Comparison of ENCODE assay signal across 14 cellular contexts in the genomic region with DNA sequence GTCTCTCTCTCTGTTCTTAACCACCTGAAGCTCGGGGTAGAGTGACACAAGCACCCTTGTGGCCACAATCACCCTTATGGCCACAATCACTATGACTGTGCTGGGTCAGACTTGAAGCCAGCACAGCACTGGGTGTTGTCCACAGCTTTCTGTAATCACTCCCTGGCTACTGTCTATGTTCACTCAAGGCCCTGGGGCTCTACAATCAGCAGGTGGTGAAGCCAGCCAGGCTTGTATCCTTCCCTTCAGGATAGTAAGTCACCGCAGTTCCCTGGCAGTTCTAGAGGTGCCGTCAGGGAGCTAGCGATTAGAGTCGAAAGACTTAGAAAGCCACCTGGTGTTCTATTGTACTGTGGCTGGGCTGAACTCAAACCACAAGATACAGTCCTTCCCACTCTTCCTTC. TPM values are rescaled to one million over a fixed set of nuclear protein-coding genes. Genes with fewer than 3 reads are reported as not detected.
A peak's percentile ranks its signal among the peaks of the same experiment; 100 is the strongest.
DNase-seq lines count a peak whose midpoint lies in the region; ATAC-seq and TF ChIP-seq lines count a peak whose summit lies in the region.
"Had no signal": no experiment of that assay in that cellular context is flagged by ENCODE, and none has a peak within 500 bp of the region (broad histone marks: within the 10 kb centered on the region; RNA-seq: fewer than 3 reads in every experiment).

No MANE protein-coding gene starts in this region.

- H3K4me3 Mint-ChIP-seq in CD4-positive, alpha-beta T cell, result no peak overlapping the region
- H3K4me3 Mint-ChIP-seq: activated CD8-positive, alpha-beta T cell treated with anti-CD3 and anti-CD28 coated beads for 36 hours; activated naive CD8-positive, alpha-beta T cell treated with anti-CD3 and anti-CD28 coated beads, Interleukin-2, amount 50 U/mL, for 24 hours; effector memory CD8-positive, alpha-beta T cell had no signal

- CTCF ChIA-PET in CD4-positive, alpha-beta T cell (lab: Charles Lee), result no interaction called here

- no peak for TF ChIP-seq CTCF in CD4-positive, alpha-beta T cell (IDR thresholded peaks at IDR 0.05)

- no peaks in the 10 kb centered on the region for H3K4me1 Mint-ChIP-seq in CD4-positive, alpha-beta T cell (ENCODE audit: low read depth)
- H3K4me1 Mint-ChIP-seq: activated naive CD8-positive, alpha-beta T cell treated with anti-CD3 and anti-CD28 coated beads, Interleukin-2, amount 50 U/mL, for 24 hours had no signal

- peak; percentile 86 for DNase-seq in ELF-1 (ENCODE audit: low read depth, low spot score)
- DNase-seq in kidney tubule cell (ENCODE audit: low spot score), result no peak
- DNase-seq in CD4-positive, alpha-beta T cell, result no peak
- no peak for DNase-seq in NCI-H748 (lab: John Stamatoyannopoulos, UW; ENCODE audit: unreplicated experiment)
- DNase-seq in sciatic nerve (ENCODE audit: low spot score), result no peak
- DNase-seq: activated CD8-positive, alpha-beta T cell treated with anti-CD3 and anti-CD28 coated beads for 36 hours; activated naive CD8-positive, alpha-beta T cell treated with anti-CD3 and anti-CD28 coated beads, Interleukin-2, amount 50 U/mL, for 24 hours; effector memory CD8-positive, alpha-beta T cell; NCI-H2081; SHP77 had no signal

- H3K27ac ChIP-seq in CD4-positive, alpha-beta T cell (ENCODE audit: low read depth, low read length), result no peak overlapping the region

- H3K27me3 ChIP-seq in CD4-positive, alpha-beta T cell (ENCODE audit: control insufficient read depth, insufficient read depth, low read length), result no peaks in the 10 kb centered on the region

- H3K27me3 Mint-ChIP-seq in CD4-positive, alpha-beta T cell, result peaks cover 24% of the 10 kb centered on the region

- intact Hi-C loops in CD4-positive, alpha-beta T cell (cut with DNase I, micrococcal nuclease), result no loop called here
- intact Hi-C loops in sciatic nerve (cut with DNase I), result no loop called here

- peak; percentile 88 for ATAC-seq in GM19438 (IDR thresholded peaks at IDR 0.05; ENCODE audit: low read depth, unreplicated experiment)
- ATAC-seq in HG02885 (IDR thresholded peaks at IDR 0.05; ENCODE audit: poor library complexity, unreplicated experiment), result peak; percentile 85
- ATAC-seq in HG03575 (IDR thresholded peaks at IDR 0.05; ENCODE audit: extremely low read depth, insufficient number of reproducible peaks, low FRiP score, unreplicated experiment), result peak; percentile 51
- ATAC-seq in CD4-positive, alpha-beta T cell (ENCODE audit: poor library complexity), result no peak
- ATAC-seq in sciatic nerve, result no peak
- ATAC-seq: activated CD8-positive, alpha-beta T cell treated with anti-CD3 and anti-CD28 coated beads for 36 hours; activated naive CD8-positive, alpha-beta T cell treated with anti-CD3 and anti-CD28 coated beads, Interleukin-2, amount 50 U/mL, for 24 hours; effector memory CD8-positive, alpha-beta T cell had no signal

- H3K36me3 Mint-ChIP-seq in CD4-positive, alpha-beta T cell (ENCODE audit: low read depth), result no peaks in the 10 kb centered on the region

- H3K27ac Mint-ChIP-seq in CD4-positive, alpha-beta T cell, result no peak overlapping the region
- H3K27ac Mint-ChIP-seq: activated CD8-positive, alpha-beta T cell treated with anti-CD3 and anti-CD28 coated beads for 36 hours; activated naive CD8-positive, alpha-beta T cell treated with anti-CD3 and anti-CD28 coated beads, Interleukin-2, amount 50 U/mL, for 24 hours; effector memory CD8-positive, alpha-beta T cell had no signal

- POLR2A ChIA-PET in CD4-positive, alpha-beta T cell (lab: Charles Lee), result no interaction called here

- peaks cover 4% of the 10 kb centered on the region for H3K9me3 Mint-ChIP-seq in CD4-positive, alpha-beta T cell
- H3K9me3 Mint-ChIP-seq: activated CD8-positive, alpha-beta T cell treated with anti-CD3 and anti-CD28 coated beads for 36 hours; activated naive CD8-positive, alpha-beta T cell treated with anti-CD3 and anti-CD28 coated beads, Interleukin-2, amount 50 U/mL, for 24 hours; effector memory CD8-positive, alpha-beta T cell had no signal

- H3K9me3 ChIP-seq in CD4-positive, alpha-beta T cell (ENCODE audit: control insufficient read depth, low read length), result no peaks in the 10 kb centered on the region

RNA-seq across cellular contexts. Expression of gene GDA, which starts 44.2 kb away (rescaled TPM):
- not detected for total RNA-seq in CD4-positive, alpha-beta T cell
- 2.4 TPM for total RNA-seq in sciatic nerve
- total RNA-seq: activated CD8-positive, alpha-beta T cell treated with anti-CD3 and anti-CD28 coated beads for 36 hours; myocyte had no signal

Comparison
In these comparisons a context has a peak if more than half of its experiments do, and no peak if none do; other contexts are left out.
1. ATAC-seq: peak in GM19438 (single experiment), HG02885 (single experiment) and HG03575 (single experiment); none in CD4-positive, alpha-beta T cell (single experiment) and sciatic nerve (single experiment).